Comparison of ENCODE assay signal across 1 cellular context in genomic region chr19:45457776-45458175, GRCh38.
TF ChIP-seq lines count a peak whose summit lies in the region.

No MANE protein-coding gene starts in this region.

TF ChIP-seq in H1, 55 proteins besides CTCF, POLR2A, EP300 and RAD21:
- no peak for TF ChIP-seq CHD7 (IDR thresholded peaks at IDR 0.05; ENCODE audit: insufficient replicate concordance, low read length)
- no peak for TF ChIP-seq SRF (IDR thresholded peaks at IDR 0.05; ENCODE audit: low read depth, low read length)
- TF ChIP-seq RBBP5 (IDR thresholded peaks at IDR 0.05; ENCODE audit: borderline replicate concordance, low read depth, low read length), result no peak
- no peak for TF ChIP-seq RXRA (IDR thresholded peaks at IDR 0.05; ENCODE audit: insufficient read depth, low read depth, low read length)
- no peak for TF ChIP-seq RNF2 (IDR thresholded peaks at IDR 0.05; ENCODE audit: borderline replicate concordance, low read depth, low read length, missing control alignments, poor library complexity, severe bottlenecking)
- no peak for TF ChIP-seq MAFK (IDR thresholded peaks at IDR 0.05; ENCODE audit: low read depth, low read length)
- TF ChIP-seq POU5F1 (IDR thresholded peaks at IDR 0.05; ENCODE audit: low read depth, low read length), result no peak
- no peak for TF ChIP-seq SP4 (IDR thresholded peaks at IDR 0.05; ENCODE audit: low read length)
- TF ChIP-seq NRF1 (IDR thresholded peaks at IDR 0.05; ENCODE audit: low read depth, low read length), result no peak
- no peak for TF ChIP-seq SIN3A (conservative IDR thresholded peaks at IDR 0.05 in 1 of 2, IDR thresholded peaks at IDR 0.05 in 1 of 2; ENCODE audit: low read depth in 1 of 2, low read length in 2 of 2)
- TF ChIP-seq SIX5 (IDR thresholded peaks at IDR 0.05; ENCODE audit: low read depth, low read length), result no peak
- no peak for TF ChIP-seq MAX (IDR thresholded peaks at IDR 0.05)
- no peak for TF ChIP-seq EZH2 (IDR thresholded peaks at IDR 0.05; ENCODE audit: low read depth, low read length, severe bottlenecking)
- TF ChIP-seq TCF12 (IDR thresholded peaks at IDR 0.05; ENCODE audit: low read depth, low read length), result no peak
- TF ChIP-seq SAP30 (IDR thresholded peaks at IDR 0.05; ENCODE audit: insufficient read depth, insufficient replicate concordance, low read length), result no peak
- no peak for TF ChIP-seq GTF2F1 (IDR thresholded peaks at IDR 0.05; ENCODE audit: borderline replicate concordance, low read depth, low read length)
